7 cellular contexts compared by ENCODE assay signal in genomic region chr7:130541287-130541686, GRCh38. TPM values are rescaled to one million over a fixed set of nuclear protein-coding genes. Genes with fewer than 3 reads are reported as not detected.
DNase-seq lines count a peak whose midpoint lies in the region; ATAC-seq and TF ChIP-seq lines count a peak whose summit lies in the region.
"Not testable (repeated sequence)": the region's sequence is repeated elsewhere in the genome, so short reads cannot be mapped to it uniquely, and the experiment has no call there.
"Had no signal": no experiment of that assay in that cellular context is flagged by ENCODE, and none has a peak within 500 bp of the region (broad histone marks: within the 10 kb centered on the region; RNA-seq: fewer than 3 reads in every experiment).

No MANE protein-coding gene starts in this region.

- H3K27ac Mint-ChIP-seq in WTC11 = peak overlapping the region; percentile 16; the same call in 1 of the 2 replicates
- H3K27ac Mint-ChIP-seq in activated naive CD4-positive, alpha-beta T cell treated with anti-CD3 and anti-CD28 coated beads, Interleukin-2, amount 10 ng/mL, durations not matched to agents 7 days and 5 days = peak overlapping the region; percentile 60
- H3K27ac Mint-ChIP-seq in natural killer cell treated with Interleukin-12 subunit alpha and Interleukin-12 subunit beta and Interleukin-15 and Interleukin-18, amount 100 ng/mL, for 72 hours = not testable (repeated sequence)
- peak overlapping the region; percentile 9 for H3K27ac Mint-ChIP-seq in nephron progenitor cell

- H3K4me3 Mint-ChIP-seq in WTC11; activated naive CD4-positive, alpha-beta T cell treated with anti-CD3 and anti-CD28 coated beads, Interleukin-2, amount 10 ng/mL, durations not matched to agents 7 days and 5 days; natural killer cell treated with Interleukin-12 subunit alpha and Interleukin-12 subunit beta and Interleukin-15 and Interleukin-18, amount 100 ng/mL, for 72 hours; nephron progenitor cell: not testable (repeated sequence)

- not testable (repeated sequence) for DNase-seq in WTC11 (ENCODE audit: low spot score); activated naive CD4-positive, alpha-beta T cell treated with anti-CD3 and anti-CD28 coated beads, Interleukin-2, amount 10 ng/mL, durations not matched to agents 7 days and 5 days; natural killer cell treated with Interleukin-12 subunit alpha and Interleukin-12 subunit beta and Interleukin-15 and Interleukin-18, amount 100 ng/mL, for 72 hours (ENCODE audit: low spot score); nephron progenitor cell
- DNase-seq in head of caudate nucleus = peak in 22 of 42 donors; percentile 15 to 80 (median 39)

- CTCF ChIA-PET in WTC11 (lab: Charles Lee); activated naive CD4-positive, alpha-beta T cell treated with anti-CD3 and anti-CD28 coated beads, Interleukin-2, amount 10 ng/mL, durations not matched to agents 7 days and 5 days (lab: Charles Lee): not testable (repeated sequence)

- not testable (repeated sequence) for TF ChIP-seq EP300 in gastroesophageal sphincter (IDR thresholded peaks at IDR 0.05)

- not testable (repeated sequence) for H3K36me3 Mint-ChIP-seq in WTC11; activated naive CD4-positive, alpha-beta T cell treated with anti-CD3 and anti-CD28 coated beads, Interleukin-2, amount 10 ng/mL, durations not matched to agents 7 days and 5 days; natural killer cell treated with Interleukin-12 subunit alpha and Interleukin-12 subunit beta and Interleukin-15 and Interleukin-18, amount 100 ng/mL, for 72 hours; nephron progenitor cell (ENCODE audit: low read depth)

- not testable (repeated sequence) for H3K4me1 Mint-ChIP-seq in WTC11; activated naive CD4-positive, alpha-beta T cell treated with anti-CD3 and anti-CD28 coated beads, Interleukin-2, amount 10 ng/mL, durations not matched to agents 7 days and 5 days; natural killer cell treated with Interleukin-12 subunit alpha and Interleukin-12 subunit beta and Interleukin-15 and Interleukin-18, amount 100 ng/mL, for 72 hours (ENCODE audit: low read depth in 2 of 2); nephron progenitor cell

- H3K27ac ChIP-seq in gastroesophageal sphincter = not testable (repeated sequence)

- H3K27me3 Mint-ChIP-seq in WTC11 (ENCODE audit: low read depth); activated naive CD4-positive, alpha-beta T cell treated with anti-CD3 and anti-CD28 coated beads, Interleukin-2, amount 10 ng/mL, durations not matched to agents 7 days and 5 days; natural killer cell treated with Interleukin-12 subunit alpha and Interleukin-12 subunit beta and Interleukin-15 and Interleukin-18, amount 100 ng/mL, for 72 hours; nephron progenitor cell (ENCODE audit: low read depth, poor library complexity): not testable (repeated sequence)

- not testable (repeated sequence) for H3K4me1 ChIP-seq in gastroesophageal sphincter

- not testable (repeated sequence) for H3K9me3 ChIP-seq in gastroesophageal sphincter

- TF ChIP-seq CTCF in WTC11 (IDR thresholded peaks at IDR 0.05); gastroesophageal sphincter (IDR thresholded peaks at IDR 0.05); nephron progenitor cell (IDR thresholded peaks at IDR 0.05): not testable (repeated sequence)

- not testable (repeated sequence) for H3K27me3 ChIP-seq in gastroesophageal sphincter

- TF ChIP-seq POLR2A in gastroesophageal sphincter (IDR thresholded peaks at IDR 0.05) = not testable (repeated sequence)

- H3K9me3 Mint-ChIP-seq in WTC11; activated naive CD4-positive, alpha-beta T cell treated with anti-CD3 and anti-CD28 coated beads, Interleukin-2, amount 10 ng/mL, durations not matched to agents 7 days and 5 days; natural killer cell treated with Interleukin-12 subunit alpha and Interleukin-12 subunit beta and Interleukin-15 and Interleukin-18, amount 100 ng/mL, for 72 hours; nephron progenitor cell: not testable (repeated sequence)

- H3K36me3 ChIP-seq in gastroesophageal sphincter = peaks cover 0 to 58% of the 10 kb centered on the region in 2 donors

- ATAC-seq in WTC11 = not testable (repeated sequence)
- ATAC-seq in gastroesophageal sphincter = peak; percentile 25
- peak; percentile 29 to 33 for ATAC-seq in natural killer cell treated with Interleukin-12 subunit alpha and Interleukin-12 subunit beta and Interleukin-15 and Interleukin-18, amount 100 ng/mL, for 72 hours

- 87 to 89% methylated on average over 7 of the region's 7 CpGs for WGBS in gastroesophageal sphincter (ENCODE audit: low coverage in 1 of 2), 2 donors

- intact Hi-C loops in head of caudate nucleus (cut with DNase I) = not testable (repeated sequence)

- POLR2A ChIA-PET in WTC11 (lab: Charles Lee) = not testable (repeated sequence)

- H3K4me3 ChIP-seq in gastroesophageal sphincter = not testable (repeated sequence)

RNA-seq across cellular contexts. Expression of gene MEST, which starts 49.4 kb away (rescaled TPM):
- total RNA-seq in WTC11 (2021) (130 to 188 TPM (median 143 TPM) in 3 replicates), gastroesophageal sphincter (1 to 10 TPM; 2.5 to 4.7 (median 3.7) TPM)
- total RNA-seq in natural killer cell treated with Interleukin-12 subunit alpha and Interleukin-12 subunit beta and Interleukin-15 and Interleukin-18, amount 100 ng/mL, for 72 hours = 1 to 10 TPM in 1 of 2 donors, under 1 TPM in 1; 0.73 to 1.3 TPM
- total RNA-seq: A172 had no signal

Comparison
In these comparisons a context has a peak if more than half of its experiments do, and no peak if none do; other contexts are left out.
1. RNA of gene MEST, which starts 49.4 kb away (total RNA-seq): 130 to 188 TPM in WTC11; 2.5 to 4.7 TPM in gastroesophageal sphincter and 0.73 to 1.3 TPM in natural killer cell treated with Interleukin-12 subunit alpha and Interleukin-12 subunit beta and Interleukin-15 and Interleukin-18, amount 100 ng/mL, for 72 hours; every median in the first group is over 10 times any median in the second.